Comparison of ENCODE assay signal across 30 cellular contexts in the genomic region with DNA sequence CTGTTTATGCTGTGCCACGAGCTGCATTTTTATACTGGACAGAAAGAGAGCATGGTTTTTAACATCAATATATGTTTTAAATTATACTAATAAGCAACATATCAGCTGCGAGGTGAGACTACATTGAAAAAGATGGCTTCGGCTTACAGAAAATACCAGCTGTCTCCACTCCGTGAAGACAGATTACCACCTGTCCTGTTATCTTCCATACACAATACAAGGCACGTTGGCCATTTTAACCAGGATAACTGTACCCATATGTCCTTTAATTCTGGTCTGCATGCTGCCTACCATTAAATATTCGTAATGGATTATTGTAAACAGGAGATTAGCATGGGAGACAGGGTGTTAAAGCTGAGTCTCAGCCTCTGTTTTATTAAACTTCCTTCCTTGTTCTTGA.
DNase-seq lines count a peak whose midpoint lies in the region; ATAC-seq and TF ChIP-seq lines count a peak whose summit lies in the region.
"Had no signal": no experiment of that assay in that cellular context is flagged by ENCODE, and none has a peak within 500 bp of the region (broad histone marks: within the 10 kb centered on the region; RNA-seq: fewer than 3 reads in every experiment).

No MANE protein-coding gene starts in this region.

- H3K9me3 Mint-ChIP-seq in mesothelial cell of epicardium, result peaks cover 3% of the 10 kb centered on the region
- H3K9me3 Mint-ChIP-seq: CD4-positive, alpha-beta T cell had no signal

- no peak for TF ChIP-seq CTCF in mesothelial cell of epicardium (IDR thresholded peaks at IDR 0.05; ENCODE audit: unreplicated experiment)

- no peaks in the 10 kb centered on the region for H3K36me3 Mint-ChIP-seq in mesothelial cell of epicardium
- H3K36me3 Mint-ChIP-seq: naive B cell had no signal

- no peaks in the 10 kb centered on the region for H3K27me3 Mint-ChIP-seq in mesothelial cell of epicardium (ENCODE audit: low read depth)
- H3K27me3 Mint-ChIP-seq: activated CD4-positive, alpha-beta memory T cell treated with anti-CD3 and anti-CD28 coated beads, Interleukin-2, amount 10 ng/mL, durations not matched to agents 7 days and 5 days; CD4-positive, alpha-beta T cell; naive B cell had no signal

- H3K4me1 Mint-ChIP-seq in mesothelial cell of epicardium, result peaks cover 6% of the 10 kb centered on the region
- H3K4me1 Mint-ChIP-seq: activated CD4-positive, alpha-beta memory T cell treated with anti-CD3 and anti-CD28 coated beads, Interleukin-2, amount 10 ng/mL, durations not matched to agents 7 days and 5 days; naive B cell had no signal

- no peak for ATAC-seq in GM19023 (IDR thresholded peaks at IDR 0.05; ENCODE audit: unreplicated experiment)
- no peak for ATAC-seq in Right ventricle myocardium inferior
- ATAC-seq: activated CD4-positive, CD25-positive, alpha-beta regulatory T cell treated with anti-CD3 and anti-CD28 coated beads, Interleukin-2, amount 50 U/mL, for 24 hours had no signal

- no peak overlapping the region for H3K4me3 Mint-ChIP-seq in mesothelial cell of epicardium
- H3K4me3 Mint-ChIP-seq: activated CD4-positive, alpha-beta memory T cell treated with anti-CD3 and anti-CD28 coated beads, Interleukin-2, amount 10 ng/mL, durations not matched to agents 7 days and 5 days; CD4-positive, alpha-beta T cell; naive B cell had no signal

- intact Hi-C loops in Right ventricle myocardium inferior (cut with DNase I), result no loop called here

- H3K27ac Mint-ChIP-seq in mesothelial cell of epicardium, result peak overlapping the region; percentile 21
- H3K27ac Mint-ChIP-seq: activated CD4-positive, alpha-beta memory T cell treated with anti-CD3 and anti-CD28 coated beads, Interleukin-2, amount 10 ng/mL, durations not matched to agents 7 days and 5 days; CD4-positive, alpha-beta T cell; naive B cell had no signal

- DNase-seq in NCI-H2107 treated with DMSO at 0.1 percent for 48 hours (lab: John Stamatoyannopoulos, UW; ENCODE audit: unreplicated experiment) (peak; percentile 20), NCI-H2107 (lab: John Stamatoyannopoulos, UW) (no peak), NCI-H1694 treated with DMSO at 0.1 percent for 48 hours (lab: John Stamatoyannopoulos, UW) (peak; percentile 37), NCI-H82 treated with DMSO at 0.1 percent for 48 hours (lab: John Stamatoyannopoulos, UW; ENCODE audit: unreplicated experiment) (peak; percentile 92), mesothelial cell of epicardium (ENCODE audit: low spot score in 2 of 2, unreplicated experiment in 2 of 2) (no peak), HuH-7.5 (ENCODE audit: low spot score) (no peak), Right ventricle myocardium inferior (ENCODE audit: missing footprints) (no peak)
- DNase-seq: 8988T; activated CD4-positive, alpha-beta memory T cell treated with anti-CD3 and anti-CD28 coated beads, Interleukin-2, amount 10 ng/mL, durations not matched to agents 7 days and 5 days; activated CD8-positive, alpha-beta memory T cell treated with anti-CD3 and anti-CD28 coated beads, Interleukin-2, amount 50 U/mL, for 48 hours; activated naive CD4-positive, alpha-beta T cell treated with anti-CD3 and anti-CD28 coated beads, Interleukin-2, amount 50 U/mL, for 16 hours; amygdala; CD4-positive, alpha-beta T cell; DMS153; effector CD8-positive, alpha-beta T cell; erythroblast; KBM-7; kidney; MG63; naive B cell; NCI-H446; NK-92 treated with Interleukin-12 subunit alpha and Interleukin-12 subunit beta, amount 100 ng/mL, for 24 hours; occipital lobe; stimulated activated CD4-positive, alpha-beta T cell treated with anti-CD3 and anti-CD28 coated beads, Interleukin-15, amount 100 ng/mL, for 24 hours; stimulated activated naive CD4-positive, alpha-beta T cell treated with Interleukin-2 at 50 U/mL for 16 hours; T-helper 1 cell; testis; uterus had no signal

Comparison
In these comparisons a context has a peak if more than half of its experiments do, and no peak if none do; other contexts are left out.
1. DNase-seq: peak in NCI-H2107 treated with DMSO at 0.1 percent for 48 hours (single experiment), NCI-H1694 treated with DMSO at 0.1 percent for 48 hours (single experiment) and NCI-H82 treated with DMSO at 0.1 percent for 48 hours (single experiment); none in NCI-H2107 (single experiment), mesothelial cell of epicardium (0 of 2), HuH-7.5 (single experiment) and Right ventricle myocardium inferior (single experiment).